In the genomic region with DNA sequence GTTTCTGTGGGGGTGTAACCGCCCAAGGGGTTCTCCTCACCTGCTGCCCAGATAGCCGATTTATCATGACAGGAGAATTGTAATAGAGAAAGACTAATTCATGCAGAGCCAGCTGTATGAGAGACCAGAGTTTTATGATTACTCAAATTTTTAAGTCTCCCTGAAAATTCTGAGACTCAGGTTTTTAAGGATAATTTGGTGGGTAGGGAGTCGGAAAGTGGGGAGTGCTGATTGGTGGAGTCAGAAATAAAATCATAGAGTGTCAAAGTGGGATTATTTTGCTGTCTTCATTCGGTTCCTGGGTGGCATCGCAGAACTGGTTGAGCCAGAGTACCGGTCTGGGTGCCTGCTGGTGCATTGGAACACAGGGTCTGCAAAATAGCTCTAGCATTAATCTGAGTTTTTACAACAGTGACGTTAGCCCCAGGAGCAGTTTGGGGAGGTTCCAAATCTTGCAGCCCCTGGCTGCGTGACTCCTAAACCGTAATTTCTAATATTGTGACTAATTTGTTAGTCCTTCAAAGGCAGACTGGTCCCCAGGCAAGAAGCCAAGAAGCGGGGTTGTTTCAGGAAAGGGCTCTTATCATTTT, we compare ENCODE assay signal across 12 cellular contexts. TPM values are rescaled to one million over a fixed set of nuclear protein-coding genes. Genes with fewer than 3 reads are reported as not detected.
DNase-seq lines count a peak whose midpoint lies in the region; ATAC-seq and TF ChIP-seq lines count a peak whose summit lies in the region.
"Had no signal": no experiment of that assay in that cellular context is flagged by ENCODE, and none has a peak within 500 bp of the region (broad histone marks: within the 10 kb centered on the region; RNA-seq: fewer than 3 reads in every experiment).

No MANE protein-coding gene starts in this region.

- H3K9me3 Mint-ChIP-seq in activated naive CD4-positive, alpha-beta T cell treated with anti-CD3 and anti-CD28 coated beads for 36 hours: no peaks in the 10 kb centered on the region
- H3K9me3 Mint-ChIP-seq in activated naive CD4-positive, alpha-beta T cell treated with anti-CD3 and anti-CD28 coated beads, Interleukin-2, amount 50 U/mL, for 72 hours: no peaks in the 10 kb centered on the region
- H3K9me3 Mint-ChIP-seq: CD8-positive, alpha-beta T cell had no signal

- H3K36me3 ChIP-seq in SJCRH30: no peaks in the 10 kb centered on the region
- H3K36me3 ChIP-seq in testis (ENCODE audit: low read depth, missing control alignments): no peaks in the 10 kb centered on the region

- CTCF ChIA-PET in activated naive CD4-positive, alpha-beta T cell treated with anti-CD3 and anti-CD28 coated beads for 36 hours (lab: Charles Lee): no interaction called here

- TF ChIP-seq CTCF in foreskin fibroblast (IDR thresholded peaks at IDR 0.05; ENCODE audit: low read depth, low read length) (no peak), testis (IDR thresholded peaks at IDR 0.05) (no peak)

- H3K27me3 ChIP-seq in SJCRH30: no peaks in the 10 kb centered on the region
- no peaks in the 10 kb centered on the region for H3K27me3 ChIP-seq in testis

- H3K4me3 ChIP-seq in SJCRH30 (peak overlapping the region; percentile 13; the same call in 1 of the 2 replicates), foreskin fibroblast (ENCODE audit: low read depth in 1 of 2, low read length in 2 of 2) (no peak overlapping the region), testis (no peak overlapping the region)

- H3K27me3 Mint-ChIP-seq in activated naive CD4-positive, alpha-beta T cell treated with anti-CD3 and anti-CD28 coated beads for 36 hours (ENCODE audit: low read depth): no peaks in the 10 kb centered on the region

- peak overlapping the region; percentile 82 for H3K27ac ChIP-seq in SJCRH30
- no peak overlapping the region for H3K27ac ChIP-seq in testis

- H3K4me1 ChIP-seq in SJCRH30 (peaks cover 35% of the 10 kb centered on the region), testis (peaks cover 14% of the 10 kb centered on the region)

- intact Hi-C loops in activated naive CD4-positive, alpha-beta T cell treated with anti-CD3 and anti-CD28 coated beads for 36 hours (cut with micrococcal nuclease): no loop called here
- intact Hi-C loops in testis (cut with DNase I; ENCODE audit: low total_unique reads): no loop called here

- H3K9me3 ChIP-seq in SJCRH30 (replicated peaks): no peaks in the 10 kb centered on the region
- H3K9me3 ChIP-seq in testis: no peaks in the 10 kb centered on the region

- no peaks in the 10 kb centered on the region for H3K36me3 Mint-ChIP-seq in activated naive CD4-positive, alpha-beta T cell treated with anti-CD3 and anti-CD28 coated beads for 36 hours (ENCODE audit: low read depth)
- no peaks in the 10 kb centered on the region for H3K36me3 Mint-ChIP-seq in activated naive CD4-positive, alpha-beta T cell treated with anti-CD3 and anti-CD28 coated beads, Interleukin-2, amount 50 U/mL, for 72 hours
- H3K36me3 Mint-ChIP-seq: CD8-positive, alpha-beta T cell had no signal

- H3K4me1 Mint-ChIP-seq in activated naive CD4-positive, alpha-beta T cell treated with anti-CD3 and anti-CD28 coated beads for 36 hours (ENCODE audit: low read depth): no peaks in the 10 kb centered on the region

- no peak overlapping the region for H3K4me3 Mint-ChIP-seq in activated naive CD4-positive, alpha-beta T cell treated with anti-CD3 and anti-CD28 coated beads for 36 hours
- H3K4me3 Mint-ChIP-seq: CD8-positive, alpha-beta T cell had no signal

- H3K27ac Mint-ChIP-seq in activated naive CD4-positive, alpha-beta T cell treated with anti-CD3 and anti-CD28 coated beads for 36 hours: no peak overlapping the region
- H3K27ac Mint-ChIP-seq in activated naive CD4-positive, alpha-beta T cell treated with anti-CD3 and anti-CD28 coated beads, Interleukin-2, amount 50 U/mL, for 72 hours: no peak overlapping the region
- H3K27ac Mint-ChIP-seq: CD8-positive, alpha-beta T cell had no signal

- no peak for TF ChIP-seq POLR2A in testis (IDR thresholded peaks at IDR 0.05)

- ATAC-seq in activated naive CD4-positive, alpha-beta T cell treated with anti-CD3 and anti-CD28 coated beads, Interleukin-2, amount 50 U/mL, for 72 hours: no peak
- no peak for ATAC-seq in HG03439 (IDR thresholded peaks at IDR 0.05; ENCODE audit: unreplicated experiment)
- ATAC-seq: CD8-positive, alpha-beta T cell had no signal

- WGBS in testis, 2 donors: 63 to 66% methylated on average over 10 of the region's 10 CpGs

- peak; percentile 3 for DNase-seq in activated naive CD4-positive, alpha-beta T cell treated with anti-CD3 and anti-CD28 coated beads for 36 hours
- no peak for DNase-seq in activated naive CD4-positive, alpha-beta T cell treated with anti-CD3 and anti-CD28 coated beads, Interleukin-2, amount 50 U/mL, for 72 hours (ENCODE audit: low spot score in 2 of 2)
- peak in 1 of 2 experiments; percentile 23 for DNase-seq in SJCRH30
- DNase-seq in foreskin fibroblast: peak; percentile 89 to 90
- DNase-seq in testis: peak; percentile 54
- no peak for DNase-seq in NCI-H2227 (lab: John Stamatoyannopoulos, UW; ENCODE audit: unreplicated experiment)
- no peak for DNase-seq in NCI-H146 treated with DMSO at 0.1 percent for 48 hours (lab: John Stamatoyannopoulos, UW; ENCODE audit: unreplicated experiment)
- DNase-seq: CD8-positive, alpha-beta T cell; effector CD8-positive, alpha-beta T cell; NCI-H345 had no signal

RNA-seq across cellular contexts. Expression of a gene that starts 32.5 kb away (rescaled TPM):
- not detected for total RNA-seq in activated naive CD4-positive, alpha-beta T cell treated with anti-CD3 and anti-CD28 coated beads for 36 hours
- not detected for total RNA-seq in activated naive CD4-positive, alpha-beta T cell treated with anti-CD3 and anti-CD28 coated beads, Interleukin-2, amount 50 U/mL, for 72 hours
- not detected in 2 replicates for total RNA-seq in SJCRH30 (2014; rRNA removed; shearing (Covaris generic))
- total RNA-seq in testis: 1 to 10 TPM; 4.3 to 4.9 TPM
- polyA plus RNA-seq in testis (ENCODE audit: insufficient read depth, low read depth, low replicate concordance): 5.7 TPM
- total RNA-seq: CD8-positive, alpha-beta T cell; mononuclear cell had no signal

RNA-seq across cellular contexts. Expression of a gene that starts 55.0 kb away (rescaled TPM):
- under 1 TPM; 0.30 to 0.43 TPM for total RNA-seq in activated naive CD4-positive, alpha-beta T cell treated with anti-CD3 and anti-CD28 coated beads for 36 hours
- total RNA-seq in activated naive CD4-positive, alpha-beta T cell treated with anti-CD3 and anti-CD28 coated beads, Interleukin-2, amount 50 U/mL, for 72 hours: 1 to 10 TPM in 1 of 2 donors, under 1 TPM in 1; 0.27 to 1.4 TPM
- total RNA-seq in SJCRH30 (2014; rRNA removed; shearing (Covaris generic)): 0.08 TPM in 1 of 2 replicates, not detected in the other
- total RNA-seq in testis: 1 to 10 TPM; 1.7 to 3.6 TPM
- polyA plus RNA-seq in testis (ENCODE audit: insufficient read depth, low read depth, low replicate concordance): 2.1 TPM

RNA-seq across cellular contexts. Expression of a gene that starts 58.2 kb away (rescaled TPM):
- not detected for total RNA-seq in activated naive CD4-positive, alpha-beta T cell treated with anti-CD3 and anti-CD28 coated beads for 36 hours
- total RNA-seq in activated naive CD4-positive, alpha-beta T cell treated with anti-CD3 and anti-CD28 coated beads, Interleukin-2, amount 50 U/mL, for 72 hours: not detected
- not detected in 2 replicates for total RNA-seq in SJCRH30 (2014; rRNA removed; shearing (Covaris generic))
- total RNA-seq in testis: under 1 TPM in 1 of 2 donors, not detected in 1; 0.12 TPM
- polyA plus RNA-seq in testis (ENCODE audit: insufficient read depth, low read depth, low replicate concordance): 0.26 TPM
- total RNA-seq: CD8-positive, alpha-beta T cell; mononuclear cell had no signal

Comparison
In these comparisons a context has a peak if more than half of its experiments do, and no peak if none do; other contexts are left out.
1. DNase-seq: peak in activated naive CD4-positive, alpha-beta T cell treated with anti-CD3 and anti-CD28 coated beads for 36 hours (single experiment), foreskin fibroblast (2 of 2) and testis (single experiment); none in activated naive CD4-positive, alpha-beta T cell treated with anti-CD3 and anti-CD28 coated beads, Interleukin-2, amount 50 U/mL, for 72 hours (0 of 2), NCI-H2227 (single experiment) and NCI-H146 treated with DMSO at 0.1 percent for 48 hours (single experiment).